1 cellular context compared by ENCODE assay signal in the genomic region with DNA sequence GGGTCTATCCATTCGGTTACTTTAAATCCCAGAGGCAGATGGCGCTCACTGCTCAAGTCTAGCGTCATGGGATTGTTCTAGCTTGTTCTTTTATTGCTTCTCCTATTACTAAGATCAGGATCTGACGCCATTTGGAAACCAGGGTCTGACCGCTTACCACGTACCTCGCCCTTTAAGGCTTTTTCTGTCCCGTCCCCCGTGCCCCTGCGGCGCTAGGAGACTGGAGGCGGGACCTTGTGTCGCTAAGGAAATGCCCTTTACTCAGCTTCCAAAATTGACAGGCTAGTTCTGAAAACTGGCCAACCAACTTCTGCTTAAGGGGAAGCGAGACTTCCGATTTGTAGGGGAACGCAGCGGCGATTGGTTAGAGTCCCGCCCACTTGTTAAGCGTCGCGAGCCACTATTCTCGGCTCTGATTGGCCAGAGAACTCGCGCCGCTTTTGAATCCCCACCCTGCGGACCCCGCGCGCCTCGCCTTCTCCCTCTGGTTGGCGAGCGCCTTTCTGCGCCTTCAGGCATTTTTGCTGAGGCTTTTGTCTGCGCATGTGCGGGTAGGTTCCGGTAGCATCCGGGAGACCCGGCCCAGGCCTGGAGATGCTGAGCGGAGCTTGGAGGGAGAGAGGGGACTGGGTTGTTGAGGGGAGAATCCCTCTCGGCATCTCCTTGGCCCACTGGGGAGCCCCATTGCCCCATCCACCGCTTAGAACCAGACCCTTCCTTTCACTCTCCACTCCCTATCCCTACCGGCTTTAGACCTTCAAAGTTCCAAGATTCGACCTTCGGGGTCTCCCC.
TF ChIP-seq lines count a peak whose summit lies in the region.

No MANE protein-coding gene starts in this region.

TF ChIP-seq in K562, 482 proteins besides CTCF, POLR2A, EP300 and RAD21 (continued from another document and continues in another):
- TF ChIP-seq, protein P1, sequence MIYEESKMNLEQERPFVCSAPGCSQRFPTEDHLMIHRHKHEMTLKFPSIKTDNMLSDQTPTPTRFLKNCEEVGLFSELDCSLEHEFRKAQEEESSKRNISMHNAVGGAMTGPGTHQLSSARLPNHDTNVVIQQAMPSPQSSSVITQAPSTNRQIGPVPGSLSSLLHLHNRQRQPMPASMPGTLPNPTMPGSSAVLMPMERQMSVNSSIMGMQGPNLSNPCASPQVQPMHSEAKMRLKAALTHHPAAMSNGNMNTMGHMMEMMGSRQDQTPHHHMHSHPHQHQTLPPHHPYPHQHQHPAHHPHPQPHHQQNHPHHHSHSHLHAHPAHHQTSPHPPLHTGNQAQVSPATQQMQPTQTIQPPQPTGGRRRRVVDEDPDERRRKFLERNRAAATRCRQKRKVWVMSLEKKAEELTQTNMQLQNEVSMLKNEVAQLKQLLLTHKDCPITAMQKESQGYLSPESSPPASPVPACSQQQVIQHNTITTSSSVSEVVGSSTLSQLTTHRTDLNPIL (CRISPR knock-in tag; IDR thresholded peaks at IDR 0.05): no peak
- TF ChIP-seq, protein P2, sequence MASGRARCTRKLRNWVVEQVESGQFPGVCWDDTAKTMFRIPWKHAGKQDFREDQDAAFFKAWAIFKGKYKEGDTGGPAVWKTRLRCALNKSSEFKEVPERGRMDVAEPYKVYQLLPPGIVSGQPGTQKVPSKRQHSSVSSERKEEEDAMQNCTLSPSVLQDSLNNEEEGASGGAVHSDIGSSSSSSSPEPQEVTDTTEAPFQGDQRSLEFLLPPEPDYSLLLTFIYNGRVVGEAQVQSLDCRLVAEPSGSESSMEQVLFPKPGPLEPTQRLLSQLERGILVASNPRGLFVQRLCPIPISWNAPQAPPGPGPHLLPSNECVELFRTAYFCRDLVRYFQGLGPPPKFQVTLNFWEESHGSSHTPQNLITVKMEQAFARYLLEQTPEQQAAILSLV (tag; IDR thresholded peaks at IDR 0.05): no peak
- TF ChIP-seq HNRNPLL (IDR thresholded peaks at IDR 0.05; ENCODE audit: low read depth, low read length, poor library complexity, severe bottlenecking) (peak; percentile 58), RB1 (IDR thresholded peaks at IDR 0.05; ENCODE audit: low read depth) (0 out of 2 replicates have a peak, but pooled peaks have one; percentile 26), ELF1 (tag; IDR thresholded peaks at IDR 0.05) (peak; percentile 93), RBFOX2 (IDR thresholded peaks at IDR 0.05; ENCODE audit: low read depth, low read length) (peak; percentile 79), TCFL5 (CRISPR knock-in tag; conservative IDR thresholded peaks at IDR 0.05) (no peak; the same call in 1 of the 2 replicates), HNRNPH1 (optimal IDR thresholded peaks at IDR 0.05; ENCODE audit: low read depth, low read length) (no peak), TAF1 (IDR thresholded peaks at IDR 0.05; ENCODE audit: control insufficient read depth, extremely low read depth, insufficient read depth, low read length, severe bottlenecking) (peak; percentile 82), RBM17 (IDR thresholded peaks at IDR 0.05; ENCODE audit: borderline replicate concordance, low read depth, low read length) (no peak), SUPT5H (IDR thresholded peaks at IDR 0.05) (peak; percentile 80), PML (IDR thresholded peaks at IDR 0.05; ENCODE audit: low read length) (peak; percentile 12; the same call in 1 of the 2 replicates), KHSRP (IDR thresholded peaks at IDR 0.05) (no peak), NFE2 (IDR thresholded peaks at IDR 0.05; ENCODE audit: low read depth) (no peak), KLF1 (tag; IDR thresholded peaks at IDR 0.05) (no peak), ZBTB8A (IDR thresholded peaks at IDR 0.05; ENCODE audit: partially characterized antibody) (no peak), ZBTB7A (IDR thresholded peaks at IDR 0.05; ENCODE audit: borderline replicate concordance, control insufficient read depth, low read depth, low read length) (peak; percentile 98), PHF21A (IDR thresholded peaks at IDR 0.05; ENCODE audit: borderline replicate concordance, low read depth) (no peak), TCF3 (CRISPR knock-in tag; IDR thresholded peaks at IDR 0.05) (no peak), MEIS2 (IDR thresholded peaks at IDR 0.05; ENCODE audit: partially characterized antibody) (peak; percentile 71), SIN3A (IDR thresholded peaks at IDR 0.05; ENCODE audit: borderline replicate concordance in 2 of 2, control insufficient read depth in 1 of 2, low read depth in 2 of 2, low read length in 2 of 2) (no peak), ERF (CRISPR knock-in tag; IDR thresholded peaks at IDR 0.05) (no peak; the same call in 1 of the 2 replicates), ZNF121 (CRISPR knock-in tag; conservative IDR thresholded peaks at IDR 0.05) (no peak), ZNF586 (CRISPR knock-in tag; conservative IDR thresholded peaks at IDR 0.05) (no peak), MAFG (tag; conservative IDR thresholded peaks at IDR 0.05) (no peak), CBX3 (IDR thresholded peaks at IDR 0.05; ENCODE audit: borderline replicate concordance in 1 of 2, low read length in 2 of 2) (no peak; a peak in 1 of 3 replicates), ELF2 (CRISPR knock-in tag; IDR thresholded peaks at IDR 0.05) (no peak), NFYB (IDR thresholded peaks at IDR 0.05; ENCODE audit: extremely low read depth, insufficient read length) (peak; percentile 76)
- TF ChIP-seq, protein P3, sequence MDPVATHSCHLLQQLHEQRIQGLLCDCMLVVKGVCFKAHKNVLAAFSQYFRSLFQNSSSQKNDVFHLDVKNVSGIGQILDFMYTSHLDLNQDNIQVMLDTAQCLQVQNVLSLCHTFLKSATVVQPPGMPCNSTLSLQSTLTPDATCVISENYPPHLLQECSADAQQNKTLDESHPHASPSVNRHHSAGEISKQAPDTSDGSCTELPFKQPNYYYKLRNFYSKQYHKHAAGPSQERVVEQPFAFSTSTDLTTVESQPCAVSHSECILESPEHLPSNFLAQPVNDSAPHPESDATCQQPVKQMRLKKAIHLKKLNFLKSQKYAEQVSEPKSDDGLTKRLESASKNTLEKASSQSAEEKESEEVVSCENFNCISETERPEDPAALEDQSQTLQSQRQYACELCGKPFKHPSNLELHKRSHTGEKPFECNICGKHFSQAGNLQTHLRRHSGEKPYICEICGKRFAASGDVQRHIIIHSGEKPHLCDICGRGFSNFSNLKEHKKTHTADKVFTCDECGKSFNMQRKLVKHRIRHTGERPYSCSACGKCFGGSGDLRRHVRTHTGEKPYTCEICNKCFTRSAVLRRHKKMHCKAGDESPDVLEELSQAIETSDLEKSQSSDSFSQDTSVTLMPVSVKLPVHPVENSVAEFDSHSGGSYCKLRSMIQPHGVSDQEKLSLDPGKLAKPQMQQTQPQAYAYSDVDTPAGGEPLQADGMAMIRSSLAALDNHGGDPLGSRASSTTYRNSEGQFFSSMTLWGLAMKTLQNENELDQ (CRISPR knock-in tag; IDR thresholded peaks at IDR 0.05; ENCODE audit: borderline replicate concordance): no peak
- TF ChIP-seq, protein P4, sequence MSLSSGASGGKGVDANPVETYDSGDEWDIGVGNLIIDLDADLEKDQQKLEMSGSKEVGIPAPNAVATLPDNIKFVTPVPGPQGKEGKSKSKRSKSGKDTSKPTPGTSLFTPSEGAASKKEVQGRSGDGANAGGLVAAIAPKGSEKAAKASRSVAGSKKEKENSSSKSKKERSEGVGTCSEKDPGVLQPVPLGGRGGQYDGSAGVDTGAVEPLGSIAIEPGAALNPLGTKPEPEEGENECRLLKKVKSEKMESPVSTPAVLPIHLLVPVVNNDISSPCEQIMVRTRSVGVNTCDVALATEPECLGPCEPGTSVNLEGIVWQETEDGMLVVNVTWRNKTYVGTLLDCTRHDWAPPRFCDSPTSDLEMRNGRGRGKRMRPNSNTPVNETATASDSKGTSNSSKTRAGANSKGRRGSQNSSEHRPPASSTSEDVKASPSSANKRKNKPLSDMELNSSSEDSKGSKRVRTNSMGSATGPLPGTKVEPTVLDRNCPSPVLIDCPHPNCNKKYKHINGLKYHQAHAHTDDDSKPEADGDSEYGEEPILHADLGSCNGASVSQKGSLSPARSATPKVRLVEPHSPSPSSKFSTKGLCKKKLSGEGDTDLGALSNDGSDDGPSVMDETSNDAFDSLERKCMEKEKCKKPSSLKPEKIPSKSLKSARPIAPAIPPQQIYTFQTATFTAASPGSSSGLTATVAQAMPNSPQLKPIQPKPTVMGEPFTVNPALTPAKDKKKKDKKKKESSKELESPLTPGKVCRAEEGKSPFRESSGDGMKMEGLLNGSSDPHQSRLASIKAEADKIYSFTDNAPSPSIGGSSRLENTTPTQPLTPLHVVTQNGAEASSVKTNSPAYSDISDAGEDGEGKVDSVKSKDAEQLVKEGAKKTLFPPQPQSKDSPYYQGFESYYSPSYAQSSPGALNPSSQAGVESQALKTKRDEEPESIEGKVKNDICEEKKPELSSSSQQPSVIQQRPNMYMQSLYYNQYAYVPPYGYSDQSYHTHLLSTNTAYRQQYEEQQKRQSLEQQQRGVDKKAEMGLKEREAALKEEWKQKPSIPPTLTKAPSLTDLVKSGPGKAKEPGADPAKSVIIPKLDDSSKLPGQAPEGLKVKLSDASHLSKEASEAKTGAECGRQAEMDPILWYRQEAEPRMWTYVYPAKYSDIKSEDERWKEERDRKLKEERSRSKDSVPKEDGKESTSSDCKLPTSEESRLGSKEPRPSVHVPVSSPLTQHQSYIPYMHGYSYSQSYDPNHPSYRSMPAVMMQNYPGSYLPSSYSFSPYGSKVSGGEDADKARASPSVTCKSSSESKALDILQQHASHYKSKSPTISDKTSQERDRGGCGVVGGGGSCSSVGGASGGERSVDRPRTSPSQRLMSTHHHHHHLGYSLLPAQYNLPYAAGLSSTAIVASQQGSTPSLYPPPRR (CRISPR knock-in tag; IDR thresholded peaks at IDR 0.05; ENCODE audit: borderline replicate concordance): no peak
- TF ChIP-seq, protein P5, sequence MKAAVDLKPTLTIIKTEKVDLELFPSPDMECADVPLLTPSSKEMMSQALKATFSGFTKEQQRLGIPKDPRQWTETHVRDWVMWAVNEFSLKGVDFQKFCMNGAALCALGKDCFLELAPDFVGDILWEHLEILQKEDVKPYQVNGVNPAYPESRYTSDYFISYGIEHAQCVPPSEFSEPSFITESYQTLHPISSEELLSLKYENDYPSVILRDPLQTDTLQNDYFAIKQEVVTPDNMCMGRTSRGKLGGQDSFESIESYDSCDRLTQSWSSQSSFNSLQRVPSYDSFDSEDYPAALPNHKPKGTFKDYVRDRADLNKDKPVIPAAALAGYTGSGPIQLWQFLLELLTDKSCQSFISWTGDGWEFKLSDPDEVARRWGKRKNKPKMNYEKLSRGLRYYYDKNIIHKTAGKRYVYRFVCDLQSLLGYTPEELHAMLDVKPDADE (conservative IDR thresholded peaks at IDR 0.05; ENCODE audit: control insufficient read depth, low read depth, low read length): no peak
- TF ChIP-seq, protein P6, sequence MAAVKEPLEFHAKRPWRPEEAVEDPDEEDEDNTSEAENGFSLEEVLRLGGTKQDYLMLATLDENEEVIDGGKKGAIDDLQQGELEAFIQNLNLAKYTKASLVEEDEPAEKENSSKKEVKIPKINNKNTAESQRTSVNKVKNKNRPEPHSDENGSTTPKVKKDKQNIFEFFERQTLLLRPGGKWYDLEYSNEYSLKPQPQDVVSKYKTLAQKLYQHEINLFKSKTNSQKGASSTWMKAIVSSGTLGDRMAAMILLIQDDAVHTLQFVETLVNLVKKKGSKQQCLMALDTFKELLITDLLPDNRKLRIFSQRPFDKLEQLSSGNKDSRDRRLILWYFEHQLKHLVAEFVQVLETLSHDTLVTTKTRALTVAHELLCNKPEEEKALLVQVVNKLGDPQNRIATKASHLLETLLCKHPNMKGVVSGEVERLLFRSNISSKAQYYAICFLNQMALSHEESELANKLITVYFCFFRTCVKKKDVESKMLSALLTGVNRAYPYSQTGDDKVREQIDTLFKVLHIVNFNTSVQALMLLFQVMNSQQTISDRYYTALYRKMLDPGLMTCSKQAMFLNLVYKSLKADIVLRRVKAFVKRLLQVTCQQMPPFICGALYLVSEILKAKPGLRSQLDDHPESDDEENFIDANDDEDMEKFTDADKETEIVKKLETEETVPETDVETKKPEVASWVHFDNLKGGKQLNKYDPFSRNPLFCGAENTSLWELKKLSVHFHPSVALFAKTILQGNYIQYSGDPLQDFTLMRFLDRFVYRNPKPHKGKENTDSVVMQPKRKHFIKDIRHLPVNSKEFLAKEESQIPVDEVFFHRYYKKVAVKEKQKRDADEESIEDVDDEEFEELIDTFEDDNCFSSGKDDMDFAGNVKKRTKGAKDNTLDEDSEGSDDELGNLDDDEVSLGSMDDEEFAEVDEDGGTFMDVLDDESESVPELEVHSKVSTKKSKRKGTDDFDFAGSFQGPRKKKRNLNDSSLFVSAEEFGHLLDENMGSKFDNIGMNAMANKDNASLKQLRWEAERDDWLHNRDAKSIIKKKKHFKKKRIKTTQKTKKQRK (IDR thresholded peaks at IDR 0.05; ENCODE audit: borderline replicate concordance, low read depth, low read length): peak; percentile 80; the same call in 1 of the 2 replicates
- TF ChIP-seq, protein P7, sequence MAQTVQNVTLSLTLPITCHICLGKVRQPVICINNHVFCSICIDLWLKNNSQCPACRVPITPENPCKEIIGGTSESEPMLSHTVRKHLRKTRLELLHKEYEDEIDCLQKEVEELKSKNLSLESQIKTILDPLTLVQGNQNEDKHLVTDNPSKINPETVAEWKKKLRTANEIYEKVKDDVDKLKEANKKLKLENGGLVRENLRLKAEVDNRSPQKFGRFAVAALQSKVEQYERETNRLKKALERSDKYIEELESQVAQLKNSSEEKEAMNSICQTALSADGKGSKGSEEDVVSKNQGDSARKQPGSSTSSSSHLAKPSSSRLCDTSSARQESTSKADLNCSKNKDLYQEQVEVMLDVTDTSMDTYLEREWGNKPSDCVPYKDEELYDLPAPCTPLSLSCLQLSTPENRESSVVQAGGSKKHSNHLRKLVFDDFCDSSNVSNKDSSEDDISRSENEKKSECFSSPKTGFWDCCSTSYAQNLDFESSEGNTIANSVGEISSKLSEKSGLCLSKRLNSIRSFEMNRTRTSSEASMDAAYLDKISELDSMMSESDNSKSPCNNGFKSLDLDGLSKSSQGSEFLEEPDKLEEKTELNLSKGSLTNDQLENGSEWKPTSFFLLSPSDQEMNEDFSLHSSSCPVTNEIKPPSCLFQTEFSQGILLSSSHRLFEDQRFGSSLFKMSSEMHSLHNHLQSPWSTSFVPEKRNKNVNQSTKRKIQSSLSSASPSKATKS (CRISPR knock-in tag; IDR thresholded peaks at IDR 0.05): no peak
- TF ChIP-seq, protein P8, sequence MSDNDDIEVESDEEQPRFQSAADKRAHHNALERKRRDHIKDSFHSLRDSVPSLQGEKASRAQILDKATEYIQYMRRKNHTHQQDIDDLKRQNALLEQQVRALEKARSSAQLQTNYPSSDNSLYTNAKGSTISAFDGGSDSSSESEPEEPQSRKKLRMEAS (CRISPR knock-in tag; IDR thresholded peaks at IDR 0.05): peak; percentile 71
- TF ChIP-seq, protein P9, sequence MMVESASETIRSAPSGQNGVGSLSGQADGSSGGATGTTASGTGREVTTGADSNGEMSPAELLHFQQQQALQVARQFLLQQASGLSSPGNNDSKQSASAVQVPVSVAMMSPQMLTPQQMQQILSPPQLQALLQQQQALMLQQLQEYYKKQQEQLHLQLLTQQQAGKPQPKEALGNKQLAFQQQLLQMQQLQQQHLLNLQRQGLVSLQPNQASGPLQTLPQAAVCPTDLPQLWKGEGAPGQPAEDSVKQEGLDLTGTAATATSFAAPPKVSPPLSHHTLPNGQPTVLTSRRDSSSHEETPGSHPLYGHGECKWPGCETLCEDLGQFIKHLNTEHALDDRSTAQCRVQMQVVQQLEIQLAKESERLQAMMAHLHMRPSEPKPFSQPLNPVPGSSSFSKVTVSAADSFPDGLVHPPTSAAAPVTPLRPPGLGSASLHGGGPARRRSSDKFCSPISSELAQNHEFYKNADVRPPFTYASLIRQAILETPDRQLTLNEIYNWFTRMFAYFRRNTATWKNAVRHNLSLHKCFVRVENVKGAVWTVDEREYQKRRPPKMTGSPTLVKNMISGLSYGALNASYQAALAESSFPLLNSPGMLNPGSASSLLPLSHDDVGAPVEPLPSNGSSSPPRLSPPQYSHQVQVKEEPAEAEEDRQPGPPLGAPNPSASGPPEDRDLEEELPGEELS (CRISPR knock-in tag; IDR thresholded peaks at IDR 0.05; ENCODE audit: borderline replicate concordance): no peak
